23 cellular contexts compared by ENCODE assay signal in the genomic region with DNA sequence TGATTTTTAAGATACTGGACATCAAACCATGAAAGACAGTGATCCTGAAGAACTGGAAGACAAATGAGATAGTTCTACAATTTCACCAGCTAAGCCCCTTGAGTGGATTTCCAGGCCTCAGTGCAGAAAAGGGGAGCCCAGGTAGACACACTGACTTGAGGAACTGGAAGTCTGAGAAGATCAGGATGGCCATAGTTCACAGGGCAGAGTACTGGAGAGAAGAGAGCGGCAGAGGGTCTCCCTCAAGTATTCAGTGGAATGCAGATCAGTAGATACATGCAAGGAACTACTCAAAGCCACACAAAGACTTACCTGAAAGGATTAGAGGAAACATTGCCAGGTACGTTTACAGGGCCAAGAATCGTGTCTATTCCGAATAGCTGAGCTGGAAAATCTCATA.
"Had no signal": no experiment of that assay in that cellular context is flagged by ENCODE, and none has a peak within 500 bp of the region (broad histone marks: within the 10 kb centered on the region; RNA-seq: fewer than 3 reads in every experiment).

No MANE protein-coding gene starts in this region.

- H2AFZ ChIP-seq: hepatocyte had no signal

- H3K4me2 ChIP-seq: hepatocyte had no signal

- H3K4me3 ChIP-seq: colonic mucosa, esophagus squamous epithelium, gastroesophageal sphincter, heart left ventricle, hepatocyte, left lung, lower lobe of right lung, mucosa of descending colon had no signal

- ATAC-seq: effector memory CD8-positive, alpha-beta T cell; gastroesophageal sphincter; heart left ventricle; left cardiac atrium; left lung; left ventricle myocardium superior; lower lobe of right lung; mucosa of descending colon had no signal

- FAIRE-seq: endothelial cell of umbilical vein, frontal cortex, keratinocyte had no signal

- H3K9me3 ChIP-seq: colonic mucosa, esophagus squamous epithelium, mucosa of descending colon had no signal

- H3K27me3 ChIP-seq: colonic mucosa, left lung had no signal

- H3K4me1 ChIP-seq: colonic mucosa, esophagus squamous epithelium, gastroesophageal sphincter, heart left ventricle, left lung, lower lobe of right lung had no signal

- H3K36me3 ChIP-seq: colonic mucosa, esophagus squamous epithelium, gastroesophageal sphincter, heart left ventricle, left lung, lower lobe of right lung had no signal

- H3K79me2 ChIP-seq: hepatocyte had no signal

- DNase-seq: colonic mucosa; cortex of kidney; effector CD8-positive, alpha-beta T cell; effector memory CD8-positive, alpha-beta T cell; esophagus squamous epithelium; foreskin fibroblast; heart left ventricle; hypothalamus; immature natural killer cell; left cardiac atrium; left lung; left ventricle myocardium superior; lower lobe of right lung; mesenchymal stem cell; mucosa of descending colon; naive B cell had no signal

- H3K27ac Mint-ChIP-seq: dendritic cell treated with granulocyte-macrophage colony-stimulating factor and Interleukin-4, amounts not matched to agents 40 ng/mL and 50 ng/mL, for 4 days; effector memory CD8-positive, alpha-beta T cell; mesothelial cell of epicardium; naive B cell had no signal

- H3K4me3 Mint-ChIP-seq: dendritic cell treated with granulocyte-macrophage colony-stimulating factor and Interleukin-4, amounts not matched to agents 40 ng/mL and 50 ng/mL, for 4 days; effector memory CD8-positive, alpha-beta T cell; immature natural killer cell; mesothelial cell of epicardium; naive B cell had no signal

- H3K36me3 Mint-ChIP-seq: mesothelial cell of epicardium, naive B cell had no signal

- H3K4me1 Mint-ChIP-seq: mesothelial cell of epicardium, naive B cell had no signal

- H3K9me3 Mint-ChIP-seq: dendritic cell treated with granulocyte-macrophage colony-stimulating factor and Interleukin-4, amounts not matched to agents 40 ng/mL and 50 ng/mL, for 4 days had no signal

- H3K27ac ChIP-seq: colonic mucosa, esophagus squamous epithelium, gastroesophageal sphincter, heart left ventricle, hepatocyte, left lung, lower lobe of right lung had no signal
